In genomic region chr15:42775431-42775830, GRCh38 we compare ENCODE assay signal across 16 cellular contexts. TPM values are rescaled to one million over a fixed set of nuclear protein-coding genes. Genes with fewer than 3 reads are reported as not detected.
DNase-seq lines count a peak whose midpoint lies in the region; ATAC-seq and TF ChIP-seq lines count a peak whose summit lies in the region.
"Had no signal": no experiment of that assay in that cellular context is flagged by ENCODE, and none has a peak within 500 bp of the region (broad histone marks: within the 10 kb centered on the region; RNA-seq: fewer than 3 reads in every experiment).

No MANE protein-coding gene starts in this region.

- no peak overlapping the region for H3K27ac Mint-ChIP-seq in naive thymus-derived CD8-positive, alpha-beta T cell
- H3K27ac Mint-ChIP-seq: B cell; CD8-positive, alpha-beta T cell; GM23338; IgD-negative memory B cell had no signal

- peak; percentile 18 for DNase-seq in AG08395 (ENCODE audit: low spot score)
- DNase-seq in AG10803 (ENCODE audit: low read depth): peak; percentile 59
- DNase-seq in HFF-Myc (ENCODE audit: extremely low read depth, low read depth): peak; percentile 10
- peak; percentile 5 to 52 for DNase-seq in foreskin fibroblast
- no peak for DNase-seq in naive thymus-derived CD8-positive, alpha-beta T cell
- no peak for DNase-seq in WERI-Rb-1
- DNase-seq: ACHN; Calu3; CD8-positive, alpha-beta T cell; H7; KBM-7 had no signal

- no peak overlapping the region for H3K4me3 Mint-ChIP-seq in naive thymus-derived CD8-positive, alpha-beta T cell
- H3K4me3 Mint-ChIP-seq: B cell; CD8-positive, alpha-beta T cell; GM23338; IgD-negative memory B cell had no signal

- H3K4me3 ChIP-seq in AG10803 (ENCODE audit: low read length) (no peak overlapping the region), HFF-Myc (replicated peaks; ENCODE audit: low read depth, low read length) (no peak overlapping the region), foreskin fibroblast (ENCODE audit: low read depth in 1 of 2, low read length in 2 of 2) (no peak overlapping the region), WERI-Rb-1 (ENCODE audit: low read depth, low read length) (no peak overlapping the region)
- H3K4me3 ChIP-seq: BLaER1 treated with 17β-estradiol and CSF1 and Interleukin-3, amounts not matched to agents 10 nM and 100 nM; GM23338 had no signal

- H3K27ac ChIP-seq in WERI-Rb-1: no peak overlapping the region
- H3K27ac ChIP-seq: BLaER1 treated with 17β-estradiol and CSF1 and Interleukin-3, amounts not matched to agents 10 nM and 100 nM had no signal

- H3K9me3 Mint-ChIP-seq in naive thymus-derived CD8-positive, alpha-beta T cell: peaks cover 0 to 2% (median 0%) of the 10 kb centered on the region in 9 donors
- H3K9me3 Mint-ChIP-seq: CD8-positive, alpha-beta T cell; GM23338; IgD-negative memory B cell had no signal

- no peaks in the 10 kb centered on the region for H3K27me3 Mint-ChIP-seq in naive thymus-derived CD8-positive, alpha-beta T cell
- H3K27me3 Mint-ChIP-seq: B cell, IgD-negative memory B cell had no signal

- TF ChIP-seq CTCF in AG10803 (conservative IDR thresholded peaks at IDR 0.05; ENCODE audit: low read length): no peak
- no peak for TF ChIP-seq CTCF in HFF-Myc (IDR thresholded peaks at IDR 0.05; ENCODE audit: low read depth, low read length, missing control alignments)
- no peak for TF ChIP-seq CTCF in foreskin fibroblast (IDR thresholded peaks at IDR 0.05; ENCODE audit: low read depth, low read length)
- no peak for TF ChIP-seq CTCF in WERI-Rb-1 (IDR thresholded peaks at IDR 0.05; ENCODE audit: low read depth, low read length)

- H3K36me3 ChIP-seq in WERI-Rb-1: no peaks in the 10 kb centered on the region; the same call in 1 of the 2 replicates

- H3K4me1 Mint-ChIP-seq in naive thymus-derived CD8-positive, alpha-beta T cell: peaks cover 0 to 8% (median 0%) of the 10 kb centered on the region in 4 donors
- H3K4me1 Mint-ChIP-seq: B cell had no signal

- H3K36me3 Mint-ChIP-seq in naive thymus-derived CD8-positive, alpha-beta T cell: peaks cover 5 to 59% (median 41%) of the 10 kb centered on the region in 3 donors

- H3K9me3 ChIP-seq in WERI-Rb-1 (ENCODE audit: severe bottlenecking): no peaks in the 10 kb centered on the region

- ATAC-seq in naive thymus-derived CD8-positive, alpha-beta T cell: no peak
- ATAC-seq: CD8-positive, alpha-beta T cell; GM23338; HepG2 had no signal

- no peaks in the 10 kb centered on the region for H3K27me3 ChIP-seq in WERI-Rb-1 (ENCODE audit: insufficient read depth, low read depth, severe bottlenecking)
- H3K27me3 ChIP-seq: BLaER1 treated with 17β-estradiol and CSF1 and Interleukin-3, amounts not matched to agents 10 nM and 100 nM had no signal

- POLR2A ChIA-PET in naive thymus-derived CD8-positive, alpha-beta T cell (lab: Charles Lee): no interaction called here

RNA-seq across cellular contexts. Expression of gene CDAN1, which starts 38.5 kb away (rescaled TPM):
- 10 to 100 TPM; 26.8 to 37.3 TPM for total RNA-seq in naive thymus-derived CD8-positive, alpha-beta T cell
- 10 to 100 TPM in 1 of 3 donors, 1 to 10 TPM in 2; 4.1 to 10.4 (median 5.5) TPM for polyA plus RNA-seq in naive thymus-derived CD8-positive, alpha-beta T cell

Comparison
In these comparisons a context has a peak if more than half of its experiments do, and no peak if none do; other contexts are left out.
1. DNase-seq: peak in AG08395 (single experiment), AG10803 (single experiment), HFF-Myc (single experiment) and foreskin fibroblast (2 of 2); none in naive thymus-derived CD8-positive, alpha-beta T cell (0 of 10) and WERI-Rb-1 (single experiment).